ENCODE assay signal across 1 cellular context in genomic region chr16:79326549-79326948, GRCh38.
TF ChIP-seq lines count a peak whose summit lies in the region.

No MANE protein-coding gene starts in this region.

TF ChIP-seq in HepG2, 621 proteins besides CTCF, POLR2A, EP300 and RAD21 (continued from another document):
- no peak for TF ChIP-seq ZBTB40 (IDR thresholded peaks at IDR 0.05)
- peak; percentile 54; the same call in 1 of the 2 replicates for TF ChIP-seq ZBTB40 (CRISPR knock-in tag; IDR thresholded peaks at IDR 0.05)
